ENCODE assay signal across 32 cellular contexts in genomic region chr17:12618557-12618956, GRCh38. TPM values are rescaled to one million over a fixed set of nuclear protein-coding genes. Genes with fewer than 3 reads are reported as not detected.
A peak's percentile ranks its signal among the peaks of the same experiment; 100 is the strongest.
DNase-seq lines count a peak whose midpoint lies in the region; ATAC-seq, FAIRE-seq and TF ChIP-seq lines count a peak whose summit lies in the region.
"Had no signal": no experiment of that assay in that cellular context is flagged by ENCODE, and none has a peak within 500 bp of the region (broad histone marks: within the 10 kb centered on the region; RNA-seq: fewer than 3 reads in every experiment).

No MANE protein-coding gene starts in this region.

- ATAC-seq in pancreas = no peak
- no peak for ATAC-seq in GM19455 (IDR thresholded peaks at IDR 0.05; ENCODE audit: unreplicated experiment)
- ATAC-seq: activated T-cell treated with anti-CD3 and anti-CD28 coated beads, Interleukin-2, amount 50 U/mL, for 4 hours; Panc1; stimulated activated memory B cell treated with anti-CD40 and anti-IgM and Interleukin-4, amounts not matched to agents 10 μg/mL and 1 μg/mL and 100 μg/mL, for 72 hours had no signal

- DNase-seq in HCEC 1CT (peak; percentile 93), astrocyte (ENCODE audit: low read depth) (peak; percentile 73), fibroblast of peridontal ligament (ENCODE audit: extremely low read depth) (peak; percentile 47), pancreas (no peak)
- DNase-seq in activated CD4-positive, alpha-beta memory T cell treated with anti-CD3 and anti-CD28 coated beads for 36 hours = no peak
- DNase-seq in activated CD4-positive, alpha-beta T cell treated with anti-CD3 and anti-CD28 coated beads, Interleukin-2, amount 10 ng/mL, durations not matched to agents 24 days and 14 days = no peak
- DNase-seq: activated CD4-positive, alpha-beta T cell treated with anti-CD3 and anti-CD28 coated beads for 48 hours; activated naive CD4-positive, alpha-beta T cell; activated T-cell treated with anti-CD3 and anti-CD28 coated beads, Interleukin-2, amount 50 U/mL, for 4 hours; Calu3; colonic mucosa; DMS79 treated with DMSO at 0.1 percent for 48 hours; esophagus squamous epithelium; NCI-H1092 treated with DMSO at 0.1 percent for 48 hours; NCI-H187; NCI-H2227 treated with DMSO at 0.1 percent for 48 hours; NCI-H526 treated with DMSO at 0.1 percent for 48 hours; SIG-M5; stimulated activated CD4-positive, alpha-beta T cell treated with anti-CD3 and anti-CD28 coated beads, Interleukin-4, amount 100 ng/mL, for 4 hours; T1000; WERI-Rb-1 had no signal

- 75 to 80% methylated on average over 2 of the region's 2 CpGs for WGBS in pancreas, 2 donors

- H3K9me3 ChIP-seq in astrocyte (ENCODE audit: insufficient read depth, low read depth, low read length) (no peaks in the 10 kb centered on the region), skeletal muscle satellite cell (replicated peaks; ENCODE audit: low read length) (no peaks in the 10 kb centered on the region), pancreas (no peaks in the 10 kb centered on the region)
- H3K9me3 ChIP-seq: colonic mucosa, esophagus squamous epithelium, right atrium auricular region had no signal

- H4K20me1 ChIP-seq in astrocyte (ENCODE audit: insufficient read depth, low read length) = no peaks in the 10 kb centered on the region

- H3K4me1 ChIP-seq in astrocyte (ENCODE audit: insufficient read depth, low read length) (peaks cover 27% of the 10 kb centered on the region), skeletal muscle satellite cell (ENCODE audit: control insufficient read depth, insufficient read depth, low read length) (peaks cover 35% of the 10 kb centered on the region), pancreas (no peaks in the 10 kb centered on the region)
- H3K4me1 ChIP-seq: colonic mucosa, esophagus squamous epithelium had no signal

- H3K4me3 ChIP-seq in astrocyte (ENCODE audit: insufficient read depth, low read depth, low read length) (no peak overlapping the region), skeletal muscle satellite cell (ENCODE audit: low read length) (no peak overlapping the region), pancreas (no peak overlapping the region)
- H3K4me3 ChIP-seq: colonic mucosa, esophagus squamous epithelium, right atrium auricular region had no signal

- H3K27me3 Mint-ChIP-seq in astrocyte (ENCODE audit: low read depth, unreplicated experiment) = no peaks in the 10 kb centered on the region
- H3K27me3 Mint-ChIP-seq in activated CD4-positive, alpha-beta memory T cell treated with anti-CD3 and anti-CD28 coated beads for 36 hours = no peaks in the 10 kb centered on the region
- H3K27me3 Mint-ChIP-seq in activated CD4-positive, alpha-beta T cell treated with anti-CD3 and anti-CD28 coated beads, Interleukin-2, amount 10 ng/mL, durations not matched to agents 24 days and 14 days = no peaks in the 10 kb centered on the region
- H3K27me3 Mint-ChIP-seq: IgD-negative memory B cell had no signal

- H3K27me3 ChIP-seq in astrocyte (ENCODE audit: insufficient read depth, low read length) (no peaks in the 10 kb centered on the region), skeletal muscle satellite cell (ENCODE audit: control insufficient read depth, insufficient read depth, low read length) (no peaks in the 10 kb centered on the region), pancreas (peaks cover 0 to 6% (median 0%) of the 10 kb centered on the region in 4 donors)
- H3K27me3 ChIP-seq: colonic mucosa, esophagus squamous epithelium, right atrium auricular region had no signal

- H3K9me3 Mint-ChIP-seq in astrocyte (ENCODE audit: unreplicated experiment) = peaks cover 6% of the 10 kb centered on the region
- H3K9me3 Mint-ChIP-seq in activated CD4-positive, alpha-beta memory T cell treated with anti-CD3 and anti-CD28 coated beads for 36 hours = peaks cover 8% of the 10 kb centered on the region
- H3K9me3 Mint-ChIP-seq in activated CD4-positive, alpha-beta T cell treated with anti-CD3 and anti-CD28 coated beads, Interleukin-2, amount 10 ng/mL, durations not matched to agents 24 days and 14 days = peaks cover 13% of the 10 kb centered on the region
- H3K9me3 Mint-ChIP-seq: activated T-cell treated with anti-CD3 and anti-CD28 coated beads, Interleukin-2, amount 50 U/mL, for 4 hours; stimulated activated memory B cell treated with anti-CD40 and anti-IgM and Interleukin-4, amounts not matched to agents 10 μg/mL and 1 μg/mL and 100 μg/mL, for 72 hours had no signal

- intact Hi-C loops in activated CD4-positive, alpha-beta memory T cell treated with anti-CD3 and anti-CD28 coated beads for 36 hours (cut with micrococcal nuclease) = no loop called here
- intact Hi-C loops in pancreas (cut with DNase I) = no loop called here
- intact Hi-C loops in activated CD4-positive, alpha-beta T cell treated with anti-CD3 and anti-CD28 coated beads, Interleukin-2, amount 10 ng/mL, durations not matched to agents 24 days and 14 days (cut with micrococcal nuclease) = no loop called here

- no peaks in the 10 kb centered on the region for H3K36me3 Mint-ChIP-seq in astrocyte (ENCODE audit: low read depth, unreplicated experiment)
- H3K36me3 Mint-ChIP-seq in activated CD4-positive, alpha-beta memory T cell treated with anti-CD3 and anti-CD28 coated beads for 36 hours = no peaks in the 10 kb centered on the region
- no peaks in the 10 kb centered on the region for H3K36me3 Mint-ChIP-seq in activated CD4-positive, alpha-beta T cell treated with anti-CD3 and anti-CD28 coated beads, Interleukin-2, amount 10 ng/mL, durations not matched to agents 24 days and 14 days (ENCODE audit: low read depth)
- H3K36me3 Mint-ChIP-seq: CD14-positive monocyte; IgD-negative memory B cell; stimulated activated memory B cell treated with anti-CD40 and anti-IgM and Interleukin-4, amounts not matched to agents 10 μg/mL and 1 μg/mL and 100 μg/mL, for 72 hours had no signal

- H3K4me2 ChIP-seq in astrocyte (ENCODE audit: low read length) (peak overlapping the region; percentile 16), skeletal muscle satellite cell (ENCODE audit: low read length) (no peak overlapping the region)

- H3K27ac Mint-ChIP-seq in astrocyte (ENCODE audit: unreplicated experiment) = no peak overlapping the region
- no peak overlapping the region for H3K27ac Mint-ChIP-seq in activated CD4-positive, alpha-beta memory T cell treated with anti-CD3 and anti-CD28 coated beads for 36 hours
- H3K27ac Mint-ChIP-seq in activated CD4-positive, alpha-beta T cell treated with anti-CD3 and anti-CD28 coated beads, Interleukin-2, amount 10 ng/mL, durations not matched to agents 24 days and 14 days = no peak overlapping the region
- H3K27ac Mint-ChIP-seq: CD14-positive monocyte; IgD-negative memory B cell; stimulated activated memory B cell treated with anti-CD40 and anti-IgM and Interleukin-4, amounts not matched to agents 10 μg/mL and 1 μg/mL and 100 μg/mL, for 72 hours had no signal

- no peak overlapping the region for H3K9ac ChIP-seq in astrocyte (ENCODE audit: low read length)
- peak overlapping the region; percentile 72 for H3K9ac ChIP-seq in skeletal muscle satellite cell (ENCODE audit: low read depth, low read length)

- CTCF ChIA-PET in activated CD4-positive, alpha-beta memory T cell treated with anti-CD3 and anti-CD28 coated beads for 36 hours (lab: Charles Lee) = no interaction called here

- H3K4me1 Mint-ChIP-seq in astrocyte (ENCODE audit: low read depth, unreplicated experiment) = peaks cover 20% of the 10 kb centered on the region
- H3K4me1 Mint-ChIP-seq in activated CD4-positive, alpha-beta memory T cell treated with anti-CD3 and anti-CD28 coated beads for 36 hours (ENCODE audit: low read depth) = no peaks in the 10 kb centered on the region
- no peaks in the 10 kb centered on the region for H3K4me1 Mint-ChIP-seq in activated CD4-positive, alpha-beta T cell treated with anti-CD3 and anti-CD28 coated beads, Interleukin-2, amount 10 ng/mL, durations not matched to agents 24 days and 14 days
- H3K4me1 Mint-ChIP-seq: CD14-positive monocyte; stimulated activated memory B cell treated with anti-CD40 and anti-IgM and Interleukin-4, amounts not matched to agents 10 μg/mL and 1 μg/mL and 100 μg/mL, for 72 hours had no signal

- H3K36me3 ChIP-seq in astrocyte (ENCODE audit: insufficient read depth, low read length) (no peaks in the 10 kb centered on the region), skeletal muscle satellite cell (ENCODE audit: insufficient read depth, low read length) (no peaks in the 10 kb centered on the region), pancreas (no peaks in the 10 kb centered on the region)
- H3K36me3 ChIP-seq: colonic mucosa, esophagus squamous epithelium, right atrium auricular region, WERI-Rb-1 had no signal

- H3K27ac ChIP-seq in astrocyte (ENCODE audit: low read depth, low read length) (peak overlapping the region; percentile 90), pancreas (no peak overlapping the region)
- H3K27ac ChIP-seq: colonic mucosa, esophagus squamous epithelium, right atrium auricular region, WERI-Rb-1 had no signal

- POLR2A ChIA-PET in activated CD4-positive, alpha-beta memory T cell treated with anti-CD3 and anti-CD28 coated beads for 36 hours (lab: Charles Lee) = no interaction called here

- H3K4me3 Mint-ChIP-seq in astrocyte (ENCODE audit: unreplicated experiment) = no peak overlapping the region
- no peak overlapping the region for H3K4me3 Mint-ChIP-seq in activated CD4-positive, alpha-beta memory T cell treated with anti-CD3 and anti-CD28 coated beads for 36 hours
- H3K4me3 Mint-ChIP-seq in activated CD4-positive, alpha-beta T cell treated with anti-CD3 and anti-CD28 coated beads, Interleukin-2, amount 10 ng/mL, durations not matched to agents 24 days and 14 days = no peak overlapping the region
- H3K4me3 Mint-ChIP-seq: activated T-cell treated with anti-CD3 and anti-CD28 coated beads, Interleukin-2, amount 50 U/mL, for 4 hours; CD14-positive monocyte; IgD-negative memory B cell; stimulated activated memory B cell treated with anti-CD40 and anti-IgM and Interleukin-4, amounts not matched to agents 10 μg/mL and 1 μg/mL and 100 μg/mL, for 72 hours had no signal

- H2AFZ ChIP-seq in astrocyte (ENCODE audit: low read depth, low read length) = no peak overlapping the region

- no peaks in the 10 kb centered on the region for H3K79me2 ChIP-seq in astrocyte (ENCODE audit: insufficient read depth, low read length)

- TF ChIP-seq CTCF in astrocyte (IDR thresholded peaks at IDR 0.05; ENCODE audit: insufficient read depth, low read depth, low read length) = no peak
- no peak for TF ChIP-seq CTCF in pancreas (IDR thresholded peaks at IDR 0.05)

- no peak for FAIRE-seq in astrocyte (lab: Jason Lieb, UNC)
- no peak for FAIRE-seq in pancreas (lab: Jason Lieb, UNC)
- FAIRE-seq: GM12891, H54, urothelium cell line had no signal

RNA-seq across cellular contexts. Expression of gene MYOCD, which starts 47.1 kb away (rescaled TPM):
- total RNA-seq in astrocyte (1.4 and 2.8 TPM in 2 replicates), pancreas (under 1 TPM in 5 of 6 donors, not detected in 1; 0.08 to 0.37 (median 0.23) TPM)
- total RNA-seq in skeletal muscle satellite cell (2012; rRNA removed) = not detected in 2 replicates
- not detected for total RNA-seq in activated CD4-positive, alpha-beta memory T cell treated with anti-CD3 and anti-CD28 coated beads for 36 hours
- polyA plus RNA-seq in pancreas = under 1 TPM; 0.14 to 0.27 TPM
- total RNA-seq in activated CD4-positive, alpha-beta T cell treated with anti-CD3 and anti-CD28 coated beads, Interleukin-2, amount 10 ng/mL, durations not matched to agents 24 days and 14 days = not detected in 2 replicates
- total RNA-seq: Calu3 had no signal
- polyA plus RNA-seq: CD14-positive monocyte, IgD-negative memory B cell, neural cell had no signal

Comparison
In these comparisons a context has a peak if more than half of its experiments do, and no peak if none do; other contexts are left out.
1. DNase-seq: peak in HCEC 1CT (single experiment), astrocyte (single experiment) and fibroblast of peridontal ligament (single experiment); none in activated CD4-positive, alpha-beta memory T cell treated with anti-CD3 and anti-CD28 coated beads for 36 hours (single experiment), pancreas (0 of 6) and activated CD4-positive, alpha-beta T cell treated with anti-CD3 and anti-CD28 coated beads, Interleukin-2, amount 10 ng/mL, durations not matched to agents 24 days and 14 days (single experiment).